8 cellular contexts compared by ENCODE assay signal in the genomic region with DNA sequence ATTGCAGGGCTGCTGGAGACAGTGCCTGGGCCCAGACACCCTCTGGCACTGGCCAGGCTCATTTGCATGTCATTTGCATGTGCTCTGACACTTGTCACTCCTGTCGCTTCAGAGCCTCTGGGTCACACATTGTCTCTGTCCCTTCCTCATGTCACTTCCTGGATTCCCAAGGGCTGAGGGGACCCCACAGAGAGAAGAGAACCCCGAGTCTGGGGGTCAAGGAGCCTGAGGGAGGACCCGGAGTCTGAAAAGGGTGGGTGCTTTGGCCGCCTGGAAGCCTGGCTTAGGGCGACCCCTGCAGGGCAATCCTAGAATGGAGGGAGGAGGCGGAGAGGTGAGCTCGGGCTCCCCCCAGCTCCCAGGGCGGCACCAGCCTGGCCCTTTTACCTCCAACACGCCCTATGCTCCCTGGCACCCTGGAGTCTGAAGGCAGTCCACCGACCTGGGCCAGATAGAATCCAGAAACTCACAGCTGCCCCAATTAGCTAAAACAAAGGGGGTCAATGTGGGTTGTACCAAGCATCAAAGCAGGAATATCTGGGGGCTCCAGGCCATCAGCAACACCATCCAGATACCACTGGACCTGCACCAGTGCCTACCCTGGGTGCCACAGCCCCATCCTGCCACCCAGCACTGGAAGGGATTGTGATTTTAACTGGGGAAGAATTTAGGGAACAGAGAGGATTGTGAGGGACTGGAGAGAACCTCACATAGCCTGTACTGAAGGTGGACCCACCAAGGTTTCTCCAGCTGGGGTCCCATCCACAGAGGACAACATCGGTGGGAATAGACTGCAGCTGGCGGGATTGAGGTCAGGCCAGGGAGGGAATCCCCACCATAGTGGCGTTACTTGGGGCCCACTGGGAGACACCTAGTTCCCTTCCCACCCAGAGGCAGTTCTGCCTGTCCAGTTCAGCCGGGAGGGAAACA. TPM values are rescaled to one million over a fixed set of nuclear protein-coding genes. Genes with fewer than 3 reads are reported as not detected.
A peak's percentile ranks its signal among the peaks of the same experiment; 100 is the strongest.
DNase-seq lines count a peak whose midpoint lies in the region; ATAC-seq, FAIRE-seq and TF ChIP-seq lines count a peak whose summit lies in the region.

No MANE protein-coding gene starts in this region.

- H3K9me3 Mint-ChIP-seq in astrocyte (ENCODE audit: unreplicated experiment) = no peaks in the 10 kb centered on the region

- H3K4me3 Mint-ChIP-seq in T-helper 17 cell (no peak overlapping the region), astrocyte (ENCODE audit: unreplicated experiment) (no peak overlapping the region)

- H3K36me3 Mint-ChIP-seq in T-helper 17 cell (ENCODE audit: low read depth) (no peaks in the 10 kb centered on the region), astrocyte (ENCODE audit: low read depth, unreplicated experiment) (no peaks in the 10 kb centered on the region)

- H3K4me3 ChIP-seq in astrocyte (ENCODE audit: insufficient read depth, low read depth, low read length) = no peak overlapping the region

- ATAC-seq in GM18868 (IDR thresholded peaks at IDR 0.05; ENCODE audit: unreplicated experiment) (peak; percentile 60), T-helper 17 cell (peak; percentile 77), HG03520 (IDR thresholded peaks at IDR 0.05; ENCODE audit: unreplicated experiment) (no peak)

- no peaks in the 10 kb centered on the region for H3K27me3 ChIP-seq in astrocyte (ENCODE audit: insufficient read depth, low read length)

- DNase-seq in AML-193 (lab: John Stamatoyannopoulos, UW) (peak; percentile 23 to 44), HK-2 (ENCODE audit: unreplicated experiment) (peak; percentile 76), T-helper 17 cell (peak; percentile 49 to 71 (median 50)), astrocyte (ENCODE audit: low read depth) (no peak), iris pigment epithelial cell (ENCODE audit: low read depth) (peak; percentile 29)
- peak; percentile 83 to 86 for DNase-seq in stimulated activated CD4-positive, alpha-beta T cell treated with anti-CD3 and anti-CD28 coated beads, Interleukin-2, amount 100 ng/mL, for 24 hours

- peaks cover 42% of the 10 kb centered on the region for H3K4me1 ChIP-seq in astrocyte (ENCODE audit: insufficient read depth, low read length)

- H3K27ac ChIP-seq in astrocyte (ENCODE audit: low read depth, low read length) = peak overlapping the region; percentile 62

- H3K4me2 ChIP-seq in astrocyte (ENCODE audit: low read length) = peak overlapping the region; percentile 57

- no peaks in the 10 kb centered on the region for H3K36me3 ChIP-seq in astrocyte (ENCODE audit: insufficient read depth, low read length)

- H3K27ac Mint-ChIP-seq in T-helper 17 cell = no peak overlapping the region
- peak overlapping the region; percentile 72 for H3K27ac Mint-ChIP-seq in astrocyte (ENCODE audit: unreplicated experiment)

- FAIRE-seq in astrocyte (lab: Jason Lieb, UNC) = no peak

- H3K4me1 Mint-ChIP-seq in T-helper 17 cell = peaks cover 27% of the 10 kb centered on the region
- H3K4me1 Mint-ChIP-seq in astrocyte (ENCODE audit: low read depth, unreplicated experiment) = peaks cover 38% of the 10 kb centered on the region

- peak overlapping the region; percentile 43 for H2AFZ ChIP-seq in astrocyte (ENCODE audit: low read depth, low read length)

- no peaks in the 10 kb centered on the region for H3K79me2 ChIP-seq in astrocyte (ENCODE audit: insufficient read depth, low read length)

- H4K20me1 ChIP-seq in astrocyte (ENCODE audit: insufficient read depth, low read length) = no peaks in the 10 kb centered on the region

- peak; percentile 62 for TF ChIP-seq CTCF in astrocyte (IDR thresholded peaks at IDR 0.05; ENCODE audit: insufficient read depth, low read depth, low read length)

- no peaks in the 10 kb centered on the region for H3K9me3 ChIP-seq in T-helper 17 cell (ENCODE audit: control insufficient read depth, low read length, poor library complexity, severe bottlenecking)
- H3K9me3 ChIP-seq in astrocyte (ENCODE audit: insufficient read depth, low read depth, low read length) = no peaks in the 10 kb centered on the region

- H3K27me3 Mint-ChIP-seq in T-helper 17 cell = peaks cover 7% of the 10 kb centered on the region
- H3K27me3 Mint-ChIP-seq in astrocyte (ENCODE audit: low read depth, unreplicated experiment) = peaks cover 4% of the 10 kb centered on the region

- peak overlapping the region; percentile 91 for H3K9ac ChIP-seq in astrocyte (ENCODE audit: low read length)

RNA-seq across cellular contexts. Expression of a gene that starts 21.8 kb away (rescaled TPM):
- total RNA-seq in T-helper 17 cell (not detected), astrocyte (not detected in 2 replicates)

RNA-seq across cellular contexts. Expression of a gene that starts 34.2 kb away (rescaled TPM):
- total RNA-seq in T-helper 17 cell (1 to 10 TPM in 1 of 2 donors, under 1 TPM in 1; 0.67 to 3.2 TPM), astrocyte (2,321 and 2,570 TPM in 2 replicates)

RNA-seq across cellular contexts. Expression of a gene that starts 36.5 kb away (rescaled TPM):
- total RNA-seq in T-helper 17 cell (not detected), astrocyte (0.50 and 0.82 TPM in 2 replicates)

RNA-seq across cellular contexts. Expression of a gene that starts 56.7 kb away (rescaled TPM):
- total RNA-seq in T-helper 17 cell (not detected), astrocyte (not detected in 2 replicates)

Comparison
In these comparisons a context has a peak if more than half of its experiments do, and no peak if none do; other contexts are left out.
1. RNA of a gene that starts 34.2 kb away (total RNA-seq): 2,321 to 2,570 TPM in astrocyte; 0.67 to 3.2 TPM in T-helper 17 cell; every median in the first group is over 100 times any median in the second.